9 cellular contexts compared by ENCODE assay signal in genomic region chr1:218882454-218882853, GRCh38.
"Had no signal": no experiment of that assay in that cellular context is flagged by ENCODE, and none has a peak within 500 bp of the region (broad histone marks: within the 10 kb centered on the region; RNA-seq: fewer than 3 reads in every experiment).

No MANE protein-coding gene starts in this region.

- H3K27ac ChIP-seq: GM23248 had no signal

- H3K9me3 ChIP-seq: HAP-1 had no signal

- H3K9ac ChIP-seq: GM23248 had no signal

- DNase-seq: GM23248, GOT3, H7, H9, HCEC 1CT, HFFc6 had no signal

- H3K36me3 ChIP-seq: HAP-1 had no signal

- ATAC-seq: GM23338, HCT116 had no signal

- H3K4me2 ChIP-seq: GM23338 had no signal

- H2AFZ ChIP-seq: GM23248, GM23338 had no signal

- H3K4me3 ChIP-seq: GM23248, GM23338, HAP-1 had no signal
